ENCODE assay signal across 19 cellular contexts in the genomic region with DNA sequence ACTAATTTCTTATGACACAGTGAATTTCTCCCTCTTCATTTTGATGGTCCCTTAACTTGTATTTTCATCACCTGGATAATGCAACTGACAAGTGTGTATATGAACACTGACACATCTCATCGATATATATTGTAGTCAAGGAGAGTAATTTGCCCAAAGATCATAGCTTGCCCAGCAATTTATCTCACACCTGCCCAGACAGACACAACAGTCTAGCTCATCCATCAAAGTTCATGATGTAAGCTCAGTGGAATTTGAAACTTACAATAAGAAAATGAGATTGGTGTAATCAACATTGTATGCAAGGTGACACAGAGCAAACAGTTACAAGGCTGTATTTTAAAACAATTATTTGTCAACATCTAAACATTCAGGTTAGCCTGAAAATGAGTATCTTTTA.
DNase-seq lines count a peak whose midpoint lies in the region; ATAC-seq, FAIRE-seq and TF ChIP-seq lines count a peak whose summit lies in the region.
"Had no signal": no experiment of that assay in that cellular context is flagged by ENCODE, and none has a peak within 500 bp of the region (broad histone marks: within the 10 kb centered on the region; RNA-seq: fewer than 3 reads in every experiment).

No MANE protein-coding gene starts in this region.

- ATAC-seq in GM18907 (IDR thresholded peaks at IDR 0.05; ENCODE audit: unreplicated experiment) (no peak), HG03354 (IDR thresholded peaks at IDR 0.05; ENCODE audit: poor library complexity, severe bottlenecking, unreplicated experiment) (no peak)
- ATAC-seq: T-helper 17 cell had no signal

- H3K27me3 Mint-ChIP-seq in HFFc6 (ENCODE audit: insufficient read depth) = no peaks in the 10 kb centered on the region; the same call in 1 of the 2 replicates
- H3K27me3 Mint-ChIP-seq: CD8-positive, alpha-beta memory T cell; T-helper 17 cell had no signal

- H3K4me3 Mint-ChIP-seq in HFFc6 = no peak overlapping the region
- H3K4me3 Mint-ChIP-seq: CD8-positive, alpha-beta memory T cell; T-helper 17 cell had no signal

- no peak for TF ChIP-seq RAD21 in Ishikawa (IDR thresholded peaks at IDR 0.05; ENCODE audit: low read depth)

- H3K27me3 ChIP-seq in bronchial epithelial cell (ENCODE audit: control insufficient read depth, insufficient read depth, low read length) = no peaks in the 10 kb centered on the region
- H3K27me3 ChIP-seq: SJCRH30 had no signal

- H3K4me1 Mint-ChIP-seq in HFFc6 (ENCODE audit: low read depth) = peaks cover 24% of the 10 kb centered on the region
- H3K4me1 Mint-ChIP-seq: CD8-positive, alpha-beta memory T cell; T-helper 17 cell had no signal

- H3K36me3 Mint-ChIP-seq in HFFc6 (ENCODE audit: low read depth) = no peaks in the 10 kb centered on the region
- H3K36me3 Mint-ChIP-seq: CD8-positive, alpha-beta memory T cell had no signal

- FAIRE-seq in bronchial epithelial cell (lab: Jason Lieb, UNC) = no peak
- FAIRE-seq: D721Med had no signal

- no peaks in the 10 kb centered on the region for H3K9me3 Mint-ChIP-seq in HFFc6

- no peaks in the 10 kb centered on the region for H3K36me3 ChIP-seq in bronchial epithelial cell (ENCODE audit: control insufficient read depth, insufficient read depth, low read length)
- H3K36me3 ChIP-seq: HAP-1, SJCRH30 had no signal

- H3K4me3 ChIP-seq in bronchial epithelial cell (ENCODE audit: low read depth, low read length) = no peak overlapping the region
- H3K4me3 ChIP-seq: HAP-1, PC-9, SJCRH30 had no signal

- no peak for TF ChIP-seq EP300 in Ishikawa (IDR thresholded peaks at IDR 0.05; ENCODE audit: borderline replicate concordance)

- DNase-seq in NCI-H146 treated with DMSO at 0.1 percent for 48 hours (lab: John Stamatoyannopoulos, UW; ENCODE audit: unreplicated experiment) = peak; percentile 37
- DNase-seq in bronchial epithelial cell (ENCODE audit: low read depth) = peak; percentile 66
- peak; percentile 14 for DNase-seq in renal cortical epithelial cell (ENCODE audit: low read depth)
- no peak for DNase-seq in HFFc6
- DNase-seq: ACHN; C1 segment of cervical spinal cord; CD8-positive, alpha-beta memory T cell; DMS79 treated with DMSO at 0.1 percent for 48 hours; KBM-7; NCI-H1436; NCI-H2029 treated with DMSO at 0.1 percent for 48 hours; SJCRH30; T-helper 17 cell had no signal

- no peak overlapping the region for H3K27ac Mint-ChIP-seq in HFFc6
- H3K27ac Mint-ChIP-seq: CD8-positive, alpha-beta memory T cell; T-helper 17 cell had no signal

- TF ChIP-seq CTCF in bronchial epithelial cell (IDR thresholded peaks at IDR 0.05; ENCODE audit: insufficient read depth, low read length, severe bottlenecking) (no peak), HFFc6 (IDR thresholded peaks at IDR 0.05) (no peak)

TF ChIP-seq in Ishikawa, 13 proteins besides CTCF, POLR2A, EP300 and RAD21:
- TF ChIP-seq YY1 (IDR thresholded peaks at IDR 0.05; ENCODE audit: low read depth) (no peak), TEAD4 (IDR thresholded peaks at IDR 0.05) (peak; percentile 49; the same call in 1 of the 2 replicates), TCF12 (IDR thresholded peaks at IDR 0.05; ENCODE audit: low read depth) (no peak), CREB1 (IDR thresholded peaks at IDR 0.05; ENCODE audit: low read depth) (no peak)
- TF ChIP-seq, protein P1, sequence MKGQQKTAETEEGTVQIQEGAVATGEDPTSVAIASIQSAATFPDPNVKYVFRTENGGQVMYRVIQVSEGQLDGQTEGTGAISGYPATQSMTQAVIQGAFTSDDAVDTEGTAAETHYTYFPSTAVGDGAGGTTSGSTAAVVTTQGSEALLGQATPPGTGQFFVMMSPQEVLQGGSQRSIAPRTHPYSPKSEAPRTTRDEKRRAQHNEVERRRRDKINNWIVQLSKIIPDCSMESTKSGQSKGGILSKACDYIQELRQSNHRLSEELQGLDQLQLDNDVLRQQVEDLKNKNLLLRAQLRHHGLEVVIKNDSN (IDR thresholded peaks at IDR 0.05) = no peak
- TF ChIP-seq, protein P2, sequence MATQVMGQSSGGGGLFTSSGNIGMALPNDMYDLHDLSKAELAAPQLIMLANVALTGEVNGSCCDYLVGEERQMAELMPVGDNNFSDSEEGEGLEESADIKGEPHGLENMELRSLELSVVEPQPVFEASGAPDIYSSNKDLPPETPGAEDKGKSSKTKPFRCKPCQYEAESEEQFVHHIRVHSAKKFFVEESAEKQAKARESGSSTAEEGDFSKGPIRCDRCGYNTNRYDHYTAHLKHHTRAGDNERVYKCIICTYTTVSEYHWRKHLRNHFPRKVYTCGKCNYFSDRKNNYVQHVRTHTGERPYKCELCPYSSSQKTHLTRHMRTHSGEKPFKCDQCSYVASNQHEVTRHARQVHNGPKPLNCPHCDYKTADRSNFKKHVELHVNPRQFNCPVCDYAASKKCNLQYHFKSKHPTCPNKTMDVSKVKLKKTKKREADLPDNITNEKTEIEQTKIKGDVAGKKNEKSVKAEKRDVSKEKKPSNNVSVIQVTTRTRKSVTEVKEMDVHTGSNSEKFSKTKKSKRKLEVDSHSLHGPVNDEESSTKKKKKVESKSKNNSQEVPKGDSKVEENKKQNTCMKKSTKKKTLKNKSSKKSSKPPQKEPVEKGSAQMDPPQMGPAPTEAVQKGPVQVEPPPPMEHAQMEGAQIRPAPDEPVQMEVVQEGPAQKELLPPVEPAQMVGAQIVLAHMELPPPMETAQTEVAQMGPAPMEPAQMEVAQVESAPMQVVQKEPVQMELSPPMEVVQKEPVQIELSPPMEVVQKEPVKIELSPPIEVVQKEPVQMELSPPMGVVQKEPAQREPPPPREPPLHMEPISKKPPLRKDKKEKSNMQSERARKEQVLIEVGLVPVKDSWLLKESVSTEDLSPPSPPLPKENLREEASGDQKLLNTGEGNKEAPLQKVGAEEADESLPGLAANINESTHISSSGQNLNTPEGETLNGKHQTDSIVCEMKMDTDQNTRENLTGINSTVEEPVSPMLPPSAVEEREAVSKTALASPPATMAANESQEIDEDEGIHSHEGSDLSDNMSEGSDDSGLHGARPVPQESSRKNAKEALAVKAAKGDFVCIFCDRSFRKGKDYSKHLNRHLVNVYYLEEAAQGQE (IDR thresholded peaks at IDR 0.05; ENCODE audit: low read depth) = no peak
